In the genomic region with DNA sequence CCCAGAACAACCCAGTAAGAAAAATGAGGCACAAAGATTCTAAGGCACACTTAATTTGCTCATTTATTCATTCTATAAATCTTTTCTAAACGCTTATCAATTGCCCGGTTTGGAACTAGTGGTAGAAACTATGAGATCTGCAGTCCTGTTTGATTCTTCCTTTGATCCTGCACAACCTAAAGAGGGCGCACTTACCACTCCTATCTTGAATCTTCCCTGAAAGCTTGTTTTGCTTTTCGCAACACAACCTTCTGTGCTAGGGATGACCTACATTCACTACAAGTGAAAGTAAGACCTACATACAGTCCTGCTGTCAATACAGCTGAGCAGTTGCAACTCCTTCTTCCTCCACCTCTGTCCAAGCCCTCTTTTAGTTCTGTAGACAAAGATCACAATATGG, we compare ENCODE assay signal across 1 cellular context.
TF ChIP-seq lines count a peak whose summit lies in the region.

No MANE protein-coding gene starts in this region.

TF ChIP-seq in GM23338, 12 proteins besides CTCF, POLR2A, EP300 and RAD21 (continued from another document):
- TF ChIP-seq, protein P1, sequence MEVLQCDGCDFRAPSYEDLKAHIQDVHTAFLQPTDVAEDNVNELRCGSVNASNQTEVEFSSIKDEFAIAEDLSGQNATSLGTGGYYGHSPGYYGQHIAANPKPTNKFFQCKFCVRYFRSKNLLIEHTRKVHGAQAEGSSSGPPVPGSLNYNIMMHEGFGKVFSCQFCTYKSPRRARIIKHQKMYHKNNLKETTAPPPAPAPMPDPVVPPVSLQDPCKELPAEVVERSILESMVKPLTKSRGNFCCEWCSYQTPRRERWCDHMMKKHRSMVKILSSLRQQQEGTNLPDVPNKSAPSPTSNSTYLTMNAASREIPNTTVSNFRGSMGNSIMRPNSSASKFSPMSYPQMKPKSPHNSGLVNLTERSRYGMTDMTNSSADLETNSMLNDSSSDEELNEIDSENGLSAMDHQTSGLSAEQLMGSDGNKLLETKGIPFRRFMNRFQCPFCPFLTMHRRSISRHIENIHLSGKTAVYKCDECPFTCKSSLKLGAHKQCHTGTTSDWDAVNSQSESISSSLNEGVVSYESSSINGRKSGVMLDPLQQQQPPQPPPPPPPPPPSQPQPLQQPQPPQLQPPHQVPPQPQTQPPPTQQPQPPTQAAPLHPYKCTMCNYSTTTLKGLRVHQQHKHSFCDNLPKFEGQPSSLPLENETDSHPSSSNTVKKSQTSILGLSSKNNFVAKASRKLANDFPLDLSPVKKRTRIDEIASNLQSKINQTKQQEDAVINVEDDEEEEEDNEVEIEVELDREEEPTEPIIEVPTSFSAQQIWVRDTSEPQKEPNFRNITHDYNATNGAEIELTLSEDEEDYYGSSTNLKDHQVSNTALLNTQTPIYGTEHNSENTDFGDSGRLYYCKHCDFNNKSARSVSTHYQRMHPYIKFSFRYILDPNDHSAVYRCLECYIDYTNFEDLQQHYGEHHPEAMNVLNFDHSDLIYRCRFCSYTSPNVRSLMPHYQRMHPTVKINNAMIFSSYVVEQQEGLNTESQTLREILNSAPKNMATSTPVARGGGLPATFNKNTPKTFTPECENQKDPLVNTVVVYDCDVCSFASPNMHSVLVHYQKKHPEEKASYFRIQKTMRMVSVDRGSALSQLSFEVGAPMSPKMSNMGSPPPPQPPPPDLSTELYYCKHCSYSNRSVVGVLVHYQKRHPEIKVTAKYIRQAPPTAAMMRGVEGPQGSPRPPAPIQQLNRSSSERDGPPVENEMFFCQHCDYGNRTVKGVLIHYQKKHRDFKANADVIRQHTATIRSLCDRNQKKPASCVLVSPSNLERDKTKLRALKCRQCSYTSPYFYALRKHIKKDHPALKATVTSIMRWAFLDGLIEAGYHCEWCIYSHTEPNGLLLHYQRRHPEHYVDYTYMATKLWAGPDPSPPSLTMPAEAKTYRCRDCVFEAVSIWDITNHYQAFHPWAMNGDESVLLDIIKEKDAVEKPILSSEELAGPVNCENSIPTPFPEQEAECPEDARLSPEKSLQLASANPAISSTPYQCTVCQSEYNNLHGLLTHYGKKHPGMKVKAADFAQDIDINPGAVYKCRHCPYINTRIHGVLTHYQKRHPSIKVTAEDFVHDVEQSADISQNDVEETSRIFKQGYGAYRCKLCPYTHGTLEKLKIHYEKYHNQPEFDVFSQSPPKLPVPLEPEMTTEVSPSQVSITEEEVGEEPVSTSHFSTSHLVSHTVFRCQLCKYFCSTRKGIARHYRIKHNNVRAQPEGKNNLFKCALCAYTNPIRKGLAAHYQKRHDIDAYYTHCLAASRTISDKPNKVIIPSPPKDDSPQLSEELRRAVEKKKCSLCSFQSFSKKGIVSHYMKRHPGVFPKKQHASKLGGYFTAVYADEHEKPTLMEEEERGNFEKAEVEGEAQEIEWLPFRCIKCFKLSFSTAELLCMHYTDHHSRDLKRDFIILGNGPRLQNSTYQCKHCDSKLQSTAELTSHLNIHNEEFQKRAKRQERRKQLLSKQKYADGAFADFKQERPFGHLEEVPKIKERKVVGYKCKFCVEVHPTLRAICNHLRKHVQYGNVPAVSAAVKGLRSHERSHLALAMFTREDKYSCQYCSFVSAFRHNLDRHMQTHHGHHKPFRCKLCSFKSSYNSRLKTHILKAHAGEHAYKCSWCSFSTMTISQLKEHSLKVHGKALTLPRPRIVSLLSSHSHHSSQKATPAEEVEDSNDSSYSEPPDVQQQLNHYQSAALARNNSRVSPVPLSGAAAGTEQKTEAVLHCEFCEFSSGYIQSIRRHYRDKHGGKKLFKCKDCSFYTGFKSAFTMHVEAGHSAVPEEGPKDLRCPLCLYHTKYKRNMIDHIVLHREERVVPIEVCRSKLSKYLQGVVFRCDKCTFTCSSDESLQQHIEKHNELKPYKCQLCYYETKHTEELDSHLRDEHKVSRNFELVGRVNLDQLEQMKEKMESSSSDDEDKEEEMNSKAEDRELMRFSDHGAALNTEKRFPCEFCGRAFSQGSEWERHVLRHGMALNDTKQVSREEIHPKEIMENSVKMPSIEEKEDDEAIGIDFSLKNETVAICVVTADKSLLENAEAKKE (CRISPR knock-in tag; IDR thresholded peaks at IDR 0.05): no peak
